In the genomic region with DNA sequence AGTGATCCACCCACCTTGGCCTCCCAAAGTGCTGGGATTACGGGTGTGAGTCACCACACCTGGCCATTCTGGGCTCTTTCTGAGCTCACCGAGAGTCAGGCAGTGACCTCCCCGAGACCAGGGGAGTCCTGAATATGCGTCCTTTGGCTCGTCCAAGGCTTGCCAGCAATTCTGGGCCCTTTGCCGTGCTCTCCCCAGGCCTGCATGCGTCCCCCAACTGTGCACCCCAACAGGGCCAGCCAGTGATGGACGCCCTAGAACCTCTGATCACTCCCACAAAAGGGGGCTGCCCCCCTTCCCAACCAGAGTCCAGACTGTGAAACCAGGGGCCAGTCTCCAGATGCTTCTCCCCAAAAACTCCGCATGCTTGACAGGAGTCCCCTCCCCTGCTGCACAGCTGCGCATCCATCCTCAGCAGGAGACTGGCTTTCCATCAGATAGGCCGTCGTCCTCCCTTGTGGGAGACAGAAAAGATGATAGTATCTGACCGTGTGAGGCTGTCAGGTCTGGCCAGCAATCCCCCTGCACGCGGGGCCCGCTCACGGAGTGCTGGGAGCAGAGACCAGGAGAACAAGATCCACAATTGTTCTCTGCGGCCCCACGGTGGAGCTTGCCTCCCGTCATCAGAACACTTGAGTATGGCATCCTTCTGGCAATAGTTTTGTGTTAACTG, we compare ENCODE assay signal across 24 cellular contexts. TPM values are rescaled to one million over a fixed set of nuclear protein-coding genes. Genes with fewer than 3 reads are reported as not detected.
"Had no signal": no experiment of that assay in that cellular context is flagged by ENCODE, and none has a peak within 500 bp of the region (broad histone marks: within the 10 kb centered on the region; RNA-seq: fewer than 3 reads in every experiment).

No MANE protein-coding gene starts in this region.

- ATAC-seq: activated CD4-positive, CD25-positive, alpha-beta regulatory T cell treated with anti-CD3 and anti-CD28 coated beads, Interleukin-2, amount 50 U/mL, for 24 hours; activated CD8-positive, alpha-beta T cell treated with anti-CD3 and anti-CD28 coated beads for 36 hours had no signal

- H3K27ac ChIP-seq: adrenal gland, Peyer's patch, RWPE1, SK-N-MC had no signal

- DNase-seq: activated CD4-positive, alpha-beta T cell treated with anti-CD3 and anti-CD28 coated beads for 4 hours; activated CD8-positive, alpha-beta memory T cell treated with anti-CD3 and anti-CD28 coated beads, Interleukin-2, amount 50 U/mL, for 48 hours; activated CD8-positive, alpha-beta T cell treated with anti-CD3 and anti-CD28 coated beads for 36 hours; activated naive CD4-positive, alpha-beta T cell treated with anti-CD3 and anti-CD28 coated beads, Interleukin-2, amount 50 U/mL, for 16 hours; activated naive CD8-positive, alpha-beta T cell treated with anti-CD3 and anti-CD28 coated beads, Interleukin-2, amount 10 ng/mL, durations not matched to agents 7 days and 5 days; activated T-cell treated with anti-CD3 and anti-CD28 coated beads, Interleukin-2, amount 50 U/mL, for 1 hour; adrenal gland; anterior cingulate cortex; Kasumi-1; KBM-7; NCI-H1105 treated with DMSO at 0.1 percent for 48 hours; NCI-H1436 treated with DMSO at 0.1 percent for 48 hours; NCI-H187; NCI-H2081; NCI-H510A treated with DMSO at 0.1 percent for 48 hours; NCI-H69; Peyer's patch; SHP77 treated with DMSO at 0.1 percent for 48 hours; SW 1271 had no signal

- H3K4me1 ChIP-seq: adrenal gland, Peyer's patch had no signal

- H3K4me3 ChIP-seq: adrenal gland, Peyer's patch, SK-N-MC had no signal

- H3K9me3 ChIP-seq: adrenal gland, Peyer's patch had no signal

- H3K36me3 ChIP-seq: adrenal gland, Peyer's patch had no signal

RNA-seq across cellular contexts. Expression of gene HS3ST6, which starts 15.5 kb away (rescaled TPM):
- total RNA-seq: activated CD8-positive, alpha-beta T cell treated with anti-CD3 and anti-CD28 coated beads for 36 hours; activated naive CD8-positive, alpha-beta T cell treated with anti-CD3 and anti-CD28 coated beads, Interleukin-2, amount 10 ng/mL, durations not matched to agents 7 days and 5 days; adrenal gland; cardiac septum; Peyer's patch; T-helper 1 cell treated with Interleukin-12 subunit alpha and Interleukin-12 subunit beta and Interleukin-4 antibody, amounts not matched to agents 30 ng/mL and 1 ng/mL, for 36 hours had no signal

RNA-seq across cellular contexts. Expression of gene MEIOB, which starts 30.7 kb away (rescaled TPM):
- total RNA-seq: activated naive CD8-positive, alpha-beta T cell treated with anti-CD3 and anti-CD28 coated beads, Interleukin-2, amount 10 ng/mL, durations not matched to agents 7 days and 5 days; cardiac septum; Peyer's patch; T-helper 1 cell treated with Interleukin-12 subunit alpha and Interleukin-12 subunit beta and Interleukin-4 antibody, amounts not matched to agents 30 ng/mL and 1 ng/mL, for 36 hours had no signal
- polyA plus RNA-seq: adrenal gland had no signal

RNA-seq across cellular contexts. Expression of gene RPL3L, which starts 51.8 kb away (rescaled TPM):
- total RNA-seq: activated CD8-positive, alpha-beta T cell treated with anti-CD3 and anti-CD28 coated beads for 36 hours; activated naive CD8-positive, alpha-beta T cell treated with anti-CD3 and anti-CD28 coated beads, Interleukin-2, amount 10 ng/mL, durations not matched to agents 7 days and 5 days; Peyer's patch; T-helper 1 cell treated with Interleukin-12 subunit alpha and Interleukin-12 subunit beta and Interleukin-4 antibody, amounts not matched to agents 30 ng/mL and 1 ng/mL, for 36 hours had no signal
